ENCODE assay signal across 20 cellular contexts in genomic region chr1:233211595-233211994, GRCh38.
"Had no signal": no experiment of that assay in that cellular context is flagged by ENCODE, and none has a peak within 500 bp of the region (broad histone marks: within the 10 kb centered on the region; RNA-seq: fewer than 3 reads in every experiment).

No MANE protein-coding gene starts in this region.

- H3K4me3 ChIP-seq: thyroid gland had no signal

- H3K9me3 ChIP-seq: thyroid gland had no signal

- H3K27me3 ChIP-seq: thyroid gland had no signal

- FAIRE-seq: endometrium had no signal

- H3K9ac ChIP-seq: parathyroid adenoma had no signal

- H2AFZ ChIP-seq: parathyroid adenoma had no signal

- H3K79me2 ChIP-seq: parathyroid adenoma had no signal

- H3K27ac ChIP-seq: parathyroid adenoma, thyroid gland had no signal

- DNase-seq: activated B cell treated with CpG ODN at 0.5 μM for 24 hours; activated CD4-positive, alpha-beta memory T cell treated with anti-CD3 and anti-CD28 coated beads, Interleukin-2, amount 10 ng/mL, durations not matched to agents 7 days and 5 days; activated CD4-positive, alpha-beta T cell treated with anti-CD3 and anti-CD28 coated beads for 4 hours; activated effector memory CD4-positive, alpha-beta T cell treated with anti-CD3 and anti-CD28 coated beads, Interleukin-2, amount 50 U/mL, for 16 hours; anterior cingulate cortex; caudate nucleus; effector CD4-positive, alpha-beta T cell; erythroblast; foreskin melanocyte; hippocampal formation; left cardiac atrium; nephron progenitor cell; right cardiac atrium; stimulated activated CD4-positive, alpha-beta T cell treated with anti-CD3 and anti-CD28 coated beads, Interleukin-12 subunit alpha, Interleukin-12 subunit beta, amount 100 ng/mL, for 4 hours; stimulated activated CD4-positive, alpha-beta T cell treated with anti-CD3 and anti-CD28 coated beads, Interleukin-4, amount 100 ng/mL, for 4 hours; substantia nigra; T-cell; thyroid gland had no signal

- H3K36me3 ChIP-seq: thyroid gland had no signal

- ATAC-seq: left cardiac atrium, right cardiac atrium, T-cell had no signal

- H3K4me1 ChIP-seq: parathyroid adenoma, thyroid gland had no signal
